Comparison of ENCODE assay signal across 12 cellular contexts in the genomic region with DNA sequence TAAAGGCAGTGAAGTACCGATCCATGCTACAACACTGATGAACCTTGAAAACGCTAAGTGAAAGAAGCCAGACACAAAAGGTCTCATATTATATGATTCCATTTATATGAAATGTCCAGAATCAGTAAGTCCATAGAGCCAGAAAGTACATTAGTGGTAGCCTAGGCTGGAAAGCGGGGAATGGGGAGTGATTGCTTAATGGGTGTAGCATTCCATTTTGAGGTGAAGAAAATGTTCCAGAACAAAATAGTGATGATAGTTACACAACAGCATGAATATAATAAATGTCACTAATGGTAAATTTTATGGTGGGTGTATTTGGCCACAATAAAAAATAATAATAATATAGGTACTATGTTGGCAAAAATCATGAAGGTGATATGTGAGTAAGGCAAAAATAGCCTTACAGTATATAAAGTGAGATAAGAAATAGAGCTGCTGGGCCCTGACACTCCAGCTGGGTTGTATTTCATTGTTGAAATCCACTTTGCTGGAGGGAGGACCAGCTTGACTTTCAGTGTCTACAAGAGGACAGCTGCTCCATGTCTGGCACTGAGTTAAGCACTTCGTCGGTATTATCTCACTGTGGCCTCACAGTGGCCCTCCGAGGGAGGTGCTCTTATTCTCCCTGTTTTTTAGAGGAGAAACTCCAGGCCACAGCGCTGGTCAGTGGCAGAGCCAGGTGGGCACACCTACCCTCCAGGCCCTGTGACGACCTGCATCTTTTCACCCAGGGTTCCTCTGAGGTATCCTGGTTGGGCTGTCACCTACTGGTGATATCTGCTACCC. TPM values are rescaled to one million over a fixed set of nuclear protein-coding genes. Genes with fewer than 3 reads are reported as not detected.
DNase-seq lines count a peak whose midpoint lies in the region; ATAC-seq and TF ChIP-seq lines count a peak whose summit lies in the region.
"Had no signal": no experiment of that assay in that cellular context is flagged by ENCODE, and none has a peak within 500 bp of the region (broad histone marks: within the 10 kb centered on the region; RNA-seq: fewer than 3 reads in every experiment).

No MANE protein-coding gene starts in this region.

- TF ChIP-seq POLR2A in uterus (IDR thresholded peaks at IDR 0.05): no peak

- TF ChIP-seq CTCF in fibroblast of the aortic adventitia (IDR thresholded peaks at IDR 0.05; ENCODE audit: insufficient read depth, low read length) (no peak), mucosa of descending colon (IDR thresholded peaks at IDR 0.05) (no peak), uterus (IDR thresholded peaks at IDR 0.05) (peak in 2 of 4 experiments; percentile 15 to 26)

- ATAC-seq in mucosa of descending colon: peak; percentile 50

- H3K4me1 ChIP-seq in mucosa of descending colon (ENCODE audit: low read depth) (no peaks in the 10 kb centered on the region), uterus (no peaks in the 10 kb centered on the region)

- intact Hi-C loops in mucosa of descending colon (cut with DNase I, micrococcal nuclease) (no loop called here), uterus (cut with DNase I; ENCODE audit: low total_unique reads) (no loop called here)

- DNase-seq in activated CD8-positive, alpha-beta memory T cell treated with anti-CD3 and anti-CD28 coated beads for 24 hours: peak; percentile 47
- DNase-seq in activated CD8-positive, alpha-beta memory T cell treated with anti-CD3 and anti-CD28 coated beads, Interleukin-2, amount 50 U/mL, for 4 hours: no peak
- DNase-seq in fibroblast of the aortic adventitia (ENCODE audit: low read depth) (peak; percentile 40), mucosa of descending colon (peak in 1 of 3 donors; percentile 38), uterus (peak; percentile 75 to 85), midbrain (lab: John Stamatoyannopoulos, UW) (no peak), hepatic stellate cell (ENCODE audit: low spot score) (no peak)
- DNase-seq in stimulated activated CD4-positive, alpha-beta T cell treated with anti-CD3 and anti-CD28 coated beads, Interleukin-15, amount 100 ng/mL, for 24 hours: no peak
- DNase-seq: caudate nucleus, KBM-7, NCI-H1105 treated with DMSO at 0.1 percent for 48 hours, NCI-H748 treated with DMSO at 0.1 percent for 48 hours had no signal

- H3K36me3 ChIP-seq in mucosa of descending colon (ENCODE audit: low read depth): no peaks in the 10 kb centered on the region
- H3K36me3 ChIP-seq in uterus: no peaks in the 10 kb centered on the region

- no peaks in the 10 kb centered on the region for H3K9me3 ChIP-seq in mucosa of descending colon
- no peaks in the 10 kb centered on the region for H3K9me3 ChIP-seq in uterus

- H3K4me3 ChIP-seq in fibroblast of the aortic adventitia (ENCODE audit: low read depth, low read length) (no peak overlapping the region), mucosa of descending colon (no peak overlapping the region), uterus (no peak overlapping the region)

- no peaks in the 10 kb centered on the region for H3K27me3 ChIP-seq in uterus

- H3K27ac ChIP-seq in uterus: peak overlapping the region; percentile 80 to 82

RNA-seq across cellular contexts. Expression of a gene that starts 22.4 kb away (rescaled TPM):
- total RNA-seq in fibroblast of the aortic adventitia (ENCODE audit: low replicate concordance): 41.0 and 47.5 TPM in 2 replicates
- total RNA-seq in mucosa of descending colon: 10 to 100 TPM in 2 of 3 donors, 1 to 10 TPM in 1; 4.1 to 50.9 (median 11.6) TPM
- total RNA-seq in uterus: 10 to 100 TPM; 10.2 to 65.3 (median 32.0) TPM

Comparison
In these comparisons a context has a peak if more than half of its experiments do, and no peak if none do; other contexts are left out.
1. DNase-seq: peak in activated CD8-positive, alpha-beta memory T cell treated with anti-CD3 and anti-CD28 coated beads for 24 hours (single experiment), fibroblast of the aortic adventitia (single experiment) and uterus (2 of 2); none in activated CD8-positive, alpha-beta memory T cell treated with anti-CD3 and anti-CD28 coated beads, Interleukin-2, amount 50 U/mL, for 4 hours (single experiment), midbrain (single experiment), stimulated activated CD4-positive, alpha-beta T cell treated with anti-CD3 and anti-CD28 coated beads, Interleukin-15, amount 100 ng/mL, for 24 hours (single experiment) and hepatic stellate cell (single experiment).